9 cellular contexts compared by ENCODE assay signal in the genomic region with DNA sequence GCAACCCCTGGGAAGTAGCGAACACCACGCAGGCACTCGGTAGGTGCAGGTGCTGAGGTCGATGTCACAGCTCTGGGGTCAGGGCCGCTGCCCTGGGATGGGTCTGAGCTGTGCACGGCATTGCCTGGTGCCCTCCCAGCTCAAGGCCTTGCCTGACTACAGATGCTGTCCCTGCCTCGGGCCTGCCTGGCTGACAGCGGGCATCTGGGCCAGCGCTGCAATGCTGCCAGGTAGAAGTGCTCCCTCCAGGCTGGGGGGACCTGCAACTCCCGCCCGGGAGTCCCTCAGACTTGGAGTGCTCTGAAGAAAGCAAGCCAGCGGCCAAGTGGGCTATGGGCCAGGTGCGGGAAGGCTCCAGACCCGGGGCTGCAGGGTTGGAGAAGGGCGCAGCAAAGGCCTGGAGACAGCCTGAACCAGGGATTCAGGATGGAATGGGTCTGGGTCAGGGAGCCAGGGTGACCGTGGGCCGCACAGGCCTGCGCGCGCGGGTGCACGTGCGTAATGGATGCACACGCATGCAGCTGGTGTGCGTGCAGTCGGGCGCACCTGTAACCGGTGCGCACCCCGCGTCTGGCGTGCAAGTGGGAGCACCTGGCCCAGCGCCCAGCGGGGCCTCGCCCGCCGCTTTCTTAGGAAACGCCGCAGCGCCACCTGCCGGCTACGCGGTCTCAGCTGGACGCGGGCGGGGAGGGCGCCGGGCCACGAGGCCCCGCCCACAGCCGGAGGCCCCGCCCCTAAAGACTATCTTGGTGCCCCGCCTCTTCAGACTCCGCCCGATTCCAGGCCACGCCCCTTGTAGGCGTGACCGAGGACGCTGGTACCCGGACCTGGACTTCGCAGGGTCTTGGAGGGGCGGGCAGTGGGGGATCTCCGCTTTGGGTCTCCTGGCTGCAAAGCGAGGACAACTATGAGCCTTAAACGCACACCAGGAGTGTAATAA. TPM values are rescaled to one million over a fixed set of nuclear protein-coding genes. Genes with fewer than 3 reads are reported as not detected.
DNase-seq lines count a peak whose midpoint lies in the region; ATAC-seq, FAIRE-seq and TF ChIP-seq lines count a peak whose summit lies in the region.
"Had no signal": no experiment of that assay in that cellular context is flagged by ENCODE, and none has a peak within 500 bp of the region (broad histone marks: within the 10 kb centered on the region; RNA-seq: fewer than 3 reads in every experiment).

No MANE protein-coding gene starts in this region.

- H3K9ac ChIP-seq in kidney (ENCODE audit: low read length in 2 of 2), result no peak overlapping the region

- no peaks in the 10 kb centered on the region for H3K9me3 ChIP-seq in kidney (ENCODE audit: control insufficient read depth in 1 of 2, low read length in 2 of 2)

- ATAC-seq in HG03135 (IDR thresholded peaks at IDR 0.05; ENCODE audit: unreplicated experiment) (peak; percentile 64), HG02840 (IDR thresholded peaks at IDR 0.05; ENCODE audit: low FRiP score, unreplicated experiment) (no peak)

- H3K36me3 ChIP-seq in kidney (ENCODE audit: control insufficient read depth in 1 of 2, insufficient read depth in 2 of 2, low read length in 2 of 2), result no peaks in the 10 kb centered on the region

- FAIRE-seq in kidney (lab: Jason Lieb, UNC), result no peak
- FAIRE-seq: islet of Langerhans had no signal

- DNase-seq in G401 (ENCODE audit: low spot score), result peak; percentile 91
- DNase-seq in NCI-H446 treated with DMSO at 0.1 percent for 48 hours (lab: John Stamatoyannopoulos, UW), result peak; percentile 58
- DNase-seq in activated CD4-positive, CD25-positive, alpha-beta regulatory T cell treated with anti-CD3 and anti-CD28 coated beads, Interleukin-2, amount 50 U/mL, for 72 hours, result peak; percentile 93
- peak; percentile 86 to 87 for DNase-seq in cardiac fibroblast (ENCODE audit: low read depth in 2 of 2)
- DNase-seq in kidney, result peak; percentile 93
- DNase-seq in stimulated activated CD4-positive, alpha-beta T cell treated with anti-CD3 and anti-CD28 coated beads, Interleukin-1b, Interleukin-23, amount 100 ng/mL, for 24 hours (ENCODE audit: low read depth in 4 of 4, low spot score in 1 of 4), result peak; percentile 82 to 97 (median 86)

- H3K27ac ChIP-seq in kidney (ENCODE audit: low read depth in 2 of 2, low read length in 2 of 2), result no peak overlapping the region

- TF ChIP-seq CTCF in cardiac fibroblast (IDR thresholded peaks at IDR 0.05; ENCODE audit: low read depth, low read length) (peak; percentile 41), kidney (IDR thresholded peaks at IDR 0.05; ENCODE audit: borderline replicate concordance, extremely low read depth, insufficient read depth) (peak; percentile 77)

- in situ Hi-C loops in G401 (cut with HindIII; ENCODE audit: low sequenced_read_pairs), result no loop called here

- H3K4me1 ChIP-seq in kidney (ENCODE audit: control insufficient read depth in 1 of 2, insufficient read depth in 1 of 2, low read depth in 1 of 2, low read length in 2 of 2), result peaks cover 0 to 2% of the 10 kb centered on the region in 2 donors

- intact Hi-C loops in kidney (cut with DNase I), result no loop called here

- no peak overlapping the region for H3K4me3 ChIP-seq in cardiac fibroblast (replicated peaks in 1 of 2; ENCODE audit: low read depth in 2 of 2, low read length in 2 of 2)
- no peak overlapping the region for H3K4me3 ChIP-seq in kidney (ENCODE audit: low read length in 2 of 2)

RNA-seq across cellular contexts. Expression of a gene that starts 46.7 kb away (rescaled TPM):
- 12.3 and 13.0 TPM in 2 replicates for total RNA-seq in G401 (2014; rRNA removed; shearing (Covaris generic))
- total RNA-seq in kidney, result 53.4 TPM
- 16.6 TPM for polyA plus RNA-seq in kidney (ENCODE audit: insufficient read depth, low read depth, low replicate concordance)
